8 cellular contexts compared by ENCODE assay signal in genomic region chr4:119626420-119626819, GRCh38. TPM values are rescaled to one million over a fixed set of nuclear protein-coding genes. Genes with fewer than 3 reads are reported as not detected.
DNase-seq lines count a peak whose midpoint lies in the region; ATAC-seq lines count a peak whose summit lies in the region.

No MANE protein-coding gene starts in this region.

- peak overlapping the region; percentile 69 for H3K27ac ChIP-seq in right cardiac atrium (ENCODE audit: low read length)
- H3K27ac ChIP-seq in muscle layer of duodenum (ENCODE audit: low read length): peak overlapping the region; percentile 90

- no peaks in the 10 kb centered on the region for H3K4me1 ChIP-seq in right cardiac atrium (ENCODE audit: control insufficient read depth, insufficient read depth, low read length)
- peaks cover 8 to 17% of the 10 kb centered on the region in 2 donors for H3K4me1 ChIP-seq in muscle layer of duodenum (ENCODE audit: control insufficient read depth in 1 of 2, insufficient read depth in 2 of 2, low read length in 2 of 2)

- H3K4me3 ChIP-seq in right cardiac atrium (ENCODE audit: low read length): peak overlapping the region; percentile 61
- H3K4me3 ChIP-seq in muscle layer of duodenum (ENCODE audit: low read depth in 1 of 2, low read length in 2 of 2): peak overlapping the region; percentile 91 to 98

- H3K4me3 Mint-ChIP-seq in dendritic cell treated with granulocyte-macrophage colony-stimulating factor and Interleukin-4, amounts not matched to agents 40 ng/mL and 50 ng/mL, for 4 days: peak overlapping the region; percentile 46

- intact Hi-C loops in right cardiac atrium (cut with DNase I): loop anchor here (5.0 to 10.0 kb wide), 3 partner anchors 72 to 426 kb away; no protein-coding TSS in a partner anchor
- intact Hi-C loops in left cardiac atrium (cut with DNase I): no loop called here
- intact Hi-C loops in dendritic cell treated with granulocyte-macrophage colony-stimulating factor and Interleukin-4, amounts not matched to agents 40 ng/mL and 50 ng/mL, for 4 days (cut with micrococcal nuclease): loop anchor here (2.0 to 5.0 kb wide), 3 partner anchors 69 to 646 kb away; no protein-coding TSS in a partner anchor

- 46% methylated on average over 11 of the region's 11 CpGs for WGBS in right cardiac atrium

- H3K36me3 ChIP-seq in muscle layer of duodenum (ENCODE audit: control insufficient read depth in 1 of 2, insufficient read depth in 2 of 2, low read length in 2 of 2): no peaks in the 10 kb centered on the region

- no peaks in the 10 kb centered on the region for H3K9me3 ChIP-seq in right cardiac atrium (ENCODE audit: control insufficient read depth, low read length)
- no peaks in the 10 kb centered on the region for H3K9me3 ChIP-seq in muscle layer of duodenum (ENCODE audit: control insufficient read depth in 1 of 2, low read length in 2 of 2)

- H3K27ac Mint-ChIP-seq in dendritic cell treated with granulocyte-macrophage colony-stimulating factor and Interleukin-4, amounts not matched to agents 40 ng/mL and 50 ng/mL, for 4 days: no peak overlapping the region

- H3K9me3 Mint-ChIP-seq in dendritic cell treated with granulocyte-macrophage colony-stimulating factor and Interleukin-4, amounts not matched to agents 40 ng/mL and 50 ng/mL, for 4 days: no peaks in the 10 kb centered on the region

- H3K27me3 Mint-ChIP-seq in dendritic cell treated with granulocyte-macrophage colony-stimulating factor and Interleukin-4, amounts not matched to agents 40 ng/mL and 50 ng/mL, for 4 days: peaks cover 54% of the 10 kb centered on the region

- H3K27me3 ChIP-seq in right cardiac atrium (ENCODE audit: control insufficient read depth, insufficient read depth): no peaks in the 10 kb centered on the region
- H3K27me3 ChIP-seq in muscle layer of duodenum (ENCODE audit: low read depth, low read length): no peaks in the 10 kb centered on the region

- no peak for DNase-seq in right cardiac atrium
- no peak for DNase-seq in left cardiac atrium
- no peak for DNase-seq in NAMALWA (ENCODE audit: low spot score)
- no peak for DNase-seq in RKO (ENCODE audit: low spot score)
- no peak for DNase-seq in activated CD8-positive, alpha-beta memory T cell treated with anti-CD3 and anti-CD28 coated beads for 24 hours
- no peak for DNase-seq in occipital lobe (lab: John Stamatoyannopoulos, UW)

- H3K36me3 Mint-ChIP-seq in dendritic cell treated with granulocyte-macrophage colony-stimulating factor and Interleukin-4, amounts not matched to agents 40 ng/mL and 50 ng/mL, for 4 days (ENCODE audit: low read depth): no peaks in the 10 kb centered on the region

- ATAC-seq in right cardiac atrium (no peak), left cardiac atrium (no peak)

- peaks cover 25% of the 10 kb centered on the region for H3K4me1 Mint-ChIP-seq in dendritic cell treated with granulocyte-macrophage colony-stimulating factor and Interleukin-4, amounts not matched to agents 40 ng/mL and 50 ng/mL, for 4 days (ENCODE audit: low read depth)

RNA-seq across cellular contexts. Expression of gene PDE5A, which starts 2.2 kb away (rescaled TPM):
- total RNA-seq in right cardiac atrium (10 to 100 TPM in 2 of 4 donors, 1 to 10 TPM in 2; 7.1 to 11.8 (median 10.2) TPM), left cardiac atrium (1 to 10 TPM; 7.6 to 8.9 TPM), occipital lobe (17.9 TPM)
- 2.8 TPM for polyA plus RNA-seq in right cardiac atrium

Comparison
In these comparisons a context has a peak if more than half of its experiments do, and no peak if none do; other contexts are left out.
1. intact Hi-C loops: an anchor here in right cardiac atrium (5.0 to 10.0 kb wide) and dendritic cell treated with granulocyte-macrophage colony-stimulating factor and Interleukin-4, amounts not matched to agents 40 ng/mL and 50 ng/mL, for 4 days (2.0 to 5.0 kb wide); none called in left cardiac atrium.